Comparison of ENCODE assay signal across 1 cellular context in genomic region chr9:95757483-95757882, GRCh38.
TF ChIP-seq lines count a peak whose summit lies in the region.

No MANE protein-coding gene starts in this region.

TF ChIP-seq in GM23338, 12 proteins besides CTCF, POLR2A, EP300 and RAD21 (continued from another document):
- TF ChIP-seq ZNF462 (CRISPR knock-in tag; IDR thresholded peaks at IDR 0.05): no peak
